22 cellular contexts compared by ENCODE assay signal in genomic region chr2:231939022-231939421, GRCh38. TPM values are rescaled to one million over a fixed set of nuclear protein-coding genes. Genes with fewer than 3 reads are reported as not detected.
A peak's percentile ranks its signal among the peaks of the same experiment; 100 is the strongest.
DNase-seq lines count a peak whose midpoint lies in the region; ATAC-seq, FAIRE-seq and TF ChIP-seq lines count a peak whose summit lies in the region.
"Had no signal": no experiment of that assay in that cellular context is flagged by ENCODE, and none has a peak within 500 bp of the region (broad histone marks: within the 10 kb centered on the region; RNA-seq: fewer than 3 reads in every experiment).

No MANE protein-coding gene starts in this region.

- SMC1A ChIA-PET in GM12878 (lab: Charles Lee; ENCODE audit: uncharacterized antibody, unreplicated experiment), result no interaction called here

- H3K79me2 ChIP-seq in GM23338 (replicated peaks; ENCODE audit: insufficient read depth) (no peaks in the 10 kb centered on the region), GM12878 (ENCODE audit: control insufficient read depth, insufficient read depth, low read length) (no peaks in the 10 kb centered on the region), osteoblast (ENCODE audit: insufficient read depth, low read length) (no peaks in the 10 kb centered on the region)

- H4K20me1 ChIP-seq in GM23338 (replicated peaks; ENCODE audit: insufficient read depth), result no peaks in the 10 kb centered on the region
- H4K20me1 ChIP-seq in GM12878 (ENCODE audit: control insufficient read depth, insufficient read depth), result no peaks in the 10 kb centered on the region
- H4K20me1 ChIP-seq in osteoblast (ENCODE audit: insufficient read depth, low read length), result no peaks in the 10 kb centered on the region
- H4K20me1 ChIP-seq: BLaER1 treated with 17β-estradiol and CSF1 and Interleukin-3, amounts not matched to agents 10 nM and 100 nM had no signal

- H3K9me3 Mint-ChIP-seq in GM23338, result no peaks in the 10 kb centered on the region
- H3K9me3 Mint-ChIP-seq: CD8-positive, alpha-beta T cell; HFFc6; IgD-negative memory B cell had no signal

- H3K36me3 Mint-ChIP-seq in GM23338 (ENCODE audit: low read depth), result no peaks in the 10 kb centered on the region
- H3K36me3 Mint-ChIP-seq: CD8-positive, alpha-beta T cell; IgD-negative memory B cell had no signal

- TF ChIP-seq EP300 in GM12878 (IDR thresholded peaks at IDR 0.05; ENCODE audit: borderline replicate concordance in 1 of 2, control insufficient read depth in 1 of 2, low read depth in 2 of 2, low read length in 2 of 2), result no peak

- TF ChIP-seq POLR2A in GM12878 (IDR thresholded peaks at IDR 0.05; ENCODE audit: low read depth, low read length), result no peak

- FAIRE-seq in GM12878 (lab: Jason Lieb, UNC), result no peak
- FAIRE-seq: A204.1 had no signal

- no peak for TF ChIP-seq RAD21 in GM12878 (IDR thresholded peaks at IDR 0.05; ENCODE audit: insufficient read depth, low read depth, low read length)

- H3K9ac ChIP-seq in GM12878 (ENCODE audit: control insufficient read depth, insufficient read depth, low read length), result no peak overlapping the region
- H3K9ac ChIP-seq: BLaER1 treated with 17β-estradiol and CSF1 and Interleukin-3, amounts not matched to agents 10 nM and 100 nM; GM23248; KMS-11 had no signal

- no peak for ATAC-seq in GM23338
- ATAC-seq in GM12878, result no peak
- ATAC-seq in GM21576 (IDR thresholded peaks at IDR 0.05; ENCODE audit: unreplicated experiment), result no peak
- ATAC-seq: CD8-positive, alpha-beta T cell; HCT116 had no signal

- H3K4me1 ChIP-seq in GM23338 (ENCODE audit: insufficient read depth), result no peaks in the 10 kb centered on the region
- H3K4me1 ChIP-seq in GM12878 (ENCODE audit: control insufficient read depth, insufficient read depth, low read length), result no peaks in the 10 kb centered on the region
- H3K4me1 ChIP-seq in osteoblast (ENCODE audit: insufficient read depth, low read length), result no peaks in the 10 kb centered on the region

- H3K4me2 ChIP-seq in GM23338 (no peak overlapping the region), GM12878 (ENCODE audit: control insufficient read depth, insufficient read depth) (no peak overlapping the region), osteoblast (ENCODE audit: insufficient read depth, low read length) (no peak overlapping the region)
- H3K4me2 ChIP-seq: BLaER1 treated with 17β-estradiol and CSF1 and Interleukin-3, amounts not matched to agents 10 nM and 100 nM; KMS-11 had no signal

- H3K4me3 Mint-ChIP-seq in GM23338, result no peak overlapping the region
- H3K4me3 Mint-ChIP-seq: CD8-positive, alpha-beta T cell; HFFc6; IgD-negative memory B cell had no signal

- WGBS in GM12878 (ENCODE audit: insufficient coverage, insufficient replicate concordance, low lambda C conversion rate, missing lambda C conversion rate), result 70% methylated on average over 4 of the region's 4 CpGs

- H3K27me3 Mint-ChIP-seq in GM23338 (ENCODE audit: insufficient read depth, low read depth, poor library complexity), result peaks cover 5% of the 10 kb centered on the region

- H3K27me3 ChIP-seq in GM23338 (ENCODE audit: insufficient read depth) (no peaks in the 10 kb centered on the region), GM12878 (replicated peaks in 1 of 2; ENCODE audit: control insufficient read depth in 2 of 2, insufficient read depth in 2 of 2, low read length in 1 of 2) (peaks cover 0 to 2% of the 10 kb centered on the region in 2 experiments; a peak in 3 of 4 replicates), osteoblast (ENCODE audit: insufficient read depth, low read length) (peaks cover 15% of the 10 kb centered on the region)

- RAD21 ChIA-PET in GM12878 (lab: Charles Lee; ENCODE audit: unreplicated experiment), result no interaction called here

- TF ChIP-seq CTCF in GM23338 (conservative IDR thresholded peaks at IDR 0.05; ENCODE audit: low read depth in 2 of 2) (no peak), GM12878 (IDR thresholded peaks at IDR 0.05 in 2 of 3, conservative IDR thresholded peaks at IDR 0.05 in 1 of 3; ENCODE audit: control insufficient read depth in 2 of 3, extremely low read depth in 1 of 3, insufficient read depth in 1 of 3, low read depth in 3 of 3, low read length in 3 of 3) (no peak), osteoblast (IDR thresholded peaks at IDR 0.05; ENCODE audit: extremely low read depth, low read depth, low read length) (no peak)

- no peaks in the 10 kb centered on the region for H3F3A ChIP-seq in GM23338 (replicated peaks; ENCODE audit: low read depth)

- BruUV-seq in GM12878 (replicated peaks; lab: Mats Ljungman, UMichigan), result no TSS peak

- CTCF ChIA-PET in GM12878 (lab: Yijun Ruan, JAX), result no interaction called here

- peaks cover 4% of the 10 kb centered on the region; the same call in 1 of the 2 replicates for H3K9me2 ChIP-seq in GM23338 (ENCODE audit: insufficient read depth)

- in situ Hi-C loops in GM12878 (cut with MboI), result no loop called here

- peak overlapping the region; percentile 63 for H2AFZ ChIP-seq in GM23338
- no peak overlapping the region for H2AFZ ChIP-seq in GM12878 (ENCODE audit: control insufficient read depth, low read depth, low read length)
- no peak overlapping the region for H2AFZ ChIP-seq in osteoblast (ENCODE audit: low read length)
- H2AFZ ChIP-seq: GM23248 had no signal

- H3K27ac Mint-ChIP-seq in GM23338, result no peak overlapping the region
- H3K27ac Mint-ChIP-seq: CD8-positive, alpha-beta T cell; HFFc6; IgD-negative memory B cell had no signal

- no peak overlapping the region for H3K4me3 ChIP-seq in GM23338
- no peak overlapping the region for H3K4me3 ChIP-seq in GM12878
- H3K4me3 ChIP-seq in osteoblast (ENCODE audit: insufficient read depth, low read length), result no peak overlapping the region
- H3K4me3 ChIP-seq: BLaER1 treated with 17β-estradiol and CSF1 and Interleukin-3, amounts not matched to agents 10 nM and 100 nM; GM23248 had no signal

- DNase-seq in AG20443 (ENCODE audit: low spot score), result peak; percentile 2
- DNase-seq in GM23338 (ENCODE audit: low spot score), result no peak
- DNase-seq in GM12878 (ENCODE audit: low read depth, low spot score), result no peak
- peak; percentile 1 for DNase-seq in osteoblast (ENCODE audit: insufficient read length, low spot score, missing footprints)
- no peak for DNase-seq in cortex of kidney (lab: John Stamatoyannopoulos, UW)
- DNase-seq in activated CD4-positive, CD25-positive, alpha-beta regulatory T cell treated with anti-CD3 and anti-CD28 coated beads, Interleukin-2, amount 50 U/mL, for 72 hours, result no peak
- no peak for DNase-seq in SW480 (ENCODE audit: low spot score)
- DNase-seq: Calu3; CD8-positive, alpha-beta T cell; DMS79 treated with DMSO at 0.1 percent for 48 hours; GF-D8; GM23248; H7; HFFc6 had no signal

- intact Hi-C loops in GM12878 (cut with micrococcal nuclease; ENCODE audit: unreplicated experiment), result no loop called here

- H3K27ac ChIP-seq in GM23338 (ENCODE audit: low read depth) (no peak overlapping the region), GM12878 (ENCODE audit: control insufficient read depth, insufficient read depth) (no peak overlapping the region), osteoblast (ENCODE audit: low read depth, low read length) (no peak overlapping the region)
- H3K27ac ChIP-seq: BLaER1 treated with 17β-estradiol and CSF1 and Interleukin-3, amounts not matched to agents 10 nM and 100 nM; GM23248; HL-60; KMS-11 had no signal

- H3K4me1 Mint-ChIP-seq in GM23338, result no peaks in the 10 kb centered on the region

- H3K9me3 ChIP-seq in GM12878 (replicated peaks; ENCODE audit: control insufficient read depth, insufficient read depth, low read length), result no peaks in the 10 kb centered on the region
- no peaks in the 10 kb centered on the region for H3K9me3 ChIP-seq in osteoblast (ENCODE audit: low read depth, low read length)
- H3K9me3 ChIP-seq: BLaER1 treated with 17β-estradiol and CSF1 and Interleukin-3, amounts not matched to agents 10 nM and 100 nM had no signal

- POLR2A ChIA-PET in GM12878 (lab: Charles Lee), result interaction anchor here (0.6 kb wide), 1 partner anchor 37 kb away, joined by 4 read pairs; no protein-coding TSS in a partner anchor

- no peaks in the 10 kb centered on the region for H3K36me3 ChIP-seq in GM23338 (ENCODE audit: insufficient read depth)
- H3K36me3 ChIP-seq in GM12878 (ENCODE audit: control insufficient read depth in 2 of 2, insufficient read depth in 2 of 2, low read length in 1 of 2), result no peaks in the 10 kb centered on the region
- no peaks in the 10 kb centered on the region for H3K36me3 ChIP-seq in osteoblast (ENCODE audit: insufficient read depth, low read length)
- H3K36me3 ChIP-seq: BLaER1 treated with 17β-estradiol and CSF1 and Interleukin-3, amounts not matched to agents 10 nM and 100 nM had no signal

RNA-seq across cellular contexts. Expression of gene NPPC, which starts 12.8 kb away (rescaled TPM):
- 0.43 and 2.2 TPM in 2 replicates for total RNA-seq in GM23338 (2014; rRNA removed; shearing (Covaris generic))
- 6.3 and 10.2 TPM in 2 replicates for polyA plus RNA-seq in GM23338 (2016; fragmentation: Nextera tagmentation; extraction: Ambion mirVana)
- not detected in 2 replicates for total RNA-seq in GM12878 (2013; cell fraction: nucleolus; rRNA removed)
- total RNA-seq in GM12878 (2014; rRNA removed), result not detected in 2 replicates
- not detected in 2 replicates for total RNA-seq in GM12878 (2014; rRNA removed; fragmentation: Illumina TruSeq; extraction: Trizol)
- not detected in 2 replicates for total RNA-seq in GM12878 (2021)
- not detected for polyA plus RNA-seq in GM12878 (2011; ENCODE audit: low read depth)
- not detected in 2 replicates for polyA plus RNA-seq in GM12878 (2011; rRNA removed)
- polyA plus RNA-seq in GM12878 (2011; cell fraction: cytosol; rRNA removed), result not detected in 2 replicates
- polyA plus RNA-seq in GM12878 (2011; cell fraction: nucleus; rRNA removed), result not detected in 2 replicates
- 0.21 TPM in 1 of 2 replicates, not detected in the other for polyA plus RNA-seq in GM12878 (2012)
- polyA plus RNA-seq in GM12878 (2014; fragmentation: Illumina TruSeq; extraction: Trizol), result not detected in 2 replicates
- polyA plus RNA-seq in GM12878 (2014; fragmentation: Nextera tagmentation; extraction: Ambion mirVana), result not detected
- polyA plus RNA-seq in GM12878 (2014; rRNA removed), result not detected in 2 replicates
- under 1 TPM in 1 of 2 experiments, not detected in 1; 0.15 TPM for polyA plus RNA-seq in GM12878 (2016; fragmentation: Nextera tagmentation; extraction: Ambion mirVana)
- not detected in 2 replicates for polyA minus RNA-seq in GM12878 (2011; rRNA and poly(A)+ RNA removed)
- not detected in 2 replicates for polyA minus RNA-seq in GM12878 (2011; cell fraction: cytosol; rRNA and poly(A)+ RNA removed)
- polyA minus RNA-seq in GM12878 (2011; cell fraction: nucleus; rRNA and poly(A)+ RNA removed), result 0.36 TPM in 1 of 2 replicates, not detected in the other
- not detected in 2 replicates for total RNA-seq in osteoblast
- total RNA-seq: Calu3, GM23248, HFFc6, HT1080 had no signal
- polyA plus RNA-seq: IgD-negative memory B cell had no signal

RNA-seq across cellular contexts. Expression of gene DIS3L2, which starts 22.5 kb away (rescaled TPM):
- total RNA-seq in GM23338 (2014; rRNA removed; shearing (Covaris generic)), result 17.4 and 25.3 TPM in 2 replicates
- 15.0 and 15.2 TPM in 2 replicates for polyA plus RNA-seq in GM23338 (2016; fragmentation: Nextera tagmentation; extraction: Ambion mirVana)
- 89.0 and 104 TPM in 2 replicates for total RNA-seq in GM12878 (2013; cell fraction: nucleolus; rRNA removed)
- total RNA-seq in GM12878 (2014; rRNA removed), result 20.8 and 25.4 TPM in 2 replicates
- 12.0 and 12.7 TPM in 2 replicates for total RNA-seq in GM12878 (2014; rRNA removed; fragmentation: Illumina TruSeq; extraction: Trizol)
- total RNA-seq in GM12878 (2021), result 21.0 and 27.1 TPM in 2 replicates
- polyA plus RNA-seq in GM12878 (2011; ENCODE audit: low read depth), result 8.1 TPM
- polyA plus RNA-seq in GM12878 (2011; rRNA removed), result 4.5 and 7.8 TPM in 2 replicates
- 11.1 and 11.6 TPM in 2 replicates for polyA plus RNA-seq in GM12878 (2011; cell fraction: cytosol; rRNA removed)
- polyA plus RNA-seq in GM12878 (2011; cell fraction: nucleus; rRNA removed), result 47.8 and 55.6 TPM in 2 replicates
- polyA plus RNA-seq in GM12878 (2012), result 11.4 and 12.5 TPM in 2 replicates
- 11.2 and 14.3 TPM in 2 replicates for polyA plus RNA-seq in GM12878 (2014; fragmentation: Illumina TruSeq; extraction: Trizol)
- 1 to 10 TPM; 3.5 to 4.8 TPM for polyA plus RNA-seq in GM12878 (2014; fragmentation: Nextera tagmentation; extraction: Ambion mirVana)
- 18.5 and 19.1 TPM in 2 replicates for polyA plus RNA-seq in GM12878 (2014; rRNA removed)
- polyA plus RNA-seq in GM12878 (2016; fragmentation: Nextera tagmentation; extraction: Ambion mirVana), result 10 to 100 TPM; 17.8 to 18.1 TPM
- 10.3 and 13.2 TPM in 2 replicates for polyA minus RNA-seq in GM12878 (2011; rRNA and poly(A)+ RNA removed)
- 4.6 and 5.1 TPM in 2 replicates for polyA minus RNA-seq in GM12878 (2011; cell fraction: cytosol; rRNA and poly(A)+ RNA removed)
- polyA minus RNA-seq in GM12878 (2011; cell fraction: nucleus; rRNA and poly(A)+ RNA removed), result 16.7 and 33.7 TPM in 2 replicates
- 21.2 and 28.2 TPM in 2 replicates for total RNA-seq in osteoblast

Comparison
In these comparisons a context has a peak if more than half of its experiments do, and no peak if none do; other contexts are left out.
1. DNase-seq: peak in AG20443 (single experiment) and osteoblast (single experiment); none in GM23338 (single experiment), GM12878 (single experiment), cortex of kidney (single experiment), activated CD4-positive, CD25-positive, alpha-beta regulatory T cell treated with anti-CD3 and anti-CD28 coated beads, Interleukin-2, amount 50 U/mL, for 72 hours (single experiment) and SW480 (single experiment).